In genomic region chr17:76867578-76868175, GRCh38 we compare ENCODE assay signal across 8 cellular contexts. TPM values are rescaled to one million over a fixed set of nuclear protein-coding genes. Genes with fewer than 3 reads are reported as not detected.
DNase-seq lines count a peak whose midpoint lies in the region; ATAC-seq and TF ChIP-seq lines count a peak whose summit lies in the region.

No MANE protein-coding gene starts in this region.

- no peaks in the 10 kb centered on the region for H3K36me3 ChIP-seq in Peyer's patch

- no peak for TF ChIP-seq CTCF in fibroblast of the aortic adventitia (IDR thresholded peaks at IDR 0.05; ENCODE audit: insufficient read depth, low read length)
- no peak for TF ChIP-seq CTCF in Peyer's patch (IDR thresholded peaks at IDR 0.05)
- TF ChIP-seq CTCF in lower leg skin (IDR thresholded peaks at IDR 0.05), result no peak

- H3K27ac ChIP-seq in Peyer's patch, result no peak overlapping the region

- H3K27me3 ChIP-seq in Peyer's patch, result peaks cover 0 to 22% of the 10 kb centered on the region in 2 donors

- TF ChIP-seq POLR2A in Peyer's patch (IDR thresholded peaks at IDR 0.05) (no peak), lower leg skin (IDR thresholded peaks at IDR 0.05) (no peak)

- H3K9me3 Mint-ChIP-seq in activated CD4-positive, alpha-beta T cell treated with anti-CD3 and anti-CD28 coated beads, Interleukin-2, amount 10 ng/mL, durations not matched to agents 7 days and 5 days, result no peaks in the 10 kb centered on the region
- H3K9me3 Mint-ChIP-seq in T-cell, result no peaks in the 10 kb centered on the region

- ATAC-seq in T-cell (replicated peaks in 1 of 4), result no peak

- H3K27ac Mint-ChIP-seq in activated CD4-positive, alpha-beta T cell treated with anti-CD3 and anti-CD28 coated beads, Interleukin-2, amount 10 ng/mL, durations not matched to agents 7 days and 5 days, result no peak overlapping the region
- H3K27ac Mint-ChIP-seq in T-cell, result no peak overlapping the region

- POLR2A ChIA-PET in activated CD4-positive, alpha-beta T cell treated with anti-CD3 and anti-CD28 coated beads, Interleukin-2, amount 10 ng/mL, durations not matched to agents 7 days and 5 days (lab: Charles Lee), result no interaction called here
- POLR2A ChIA-PET in T-cell (lab: Charles Lee), result no interaction called here

- 26 to 28% methylated on average over 17 to 20 of the region's 20 CpGs for WGBS in lower leg skin, 2 donors

- peak overlapping the region; percentile 61 for H3K4me3 Mint-ChIP-seq in activated CD4-positive, alpha-beta T cell treated with anti-CD3 and anti-CD28 coated beads, Interleukin-2, amount 10 ng/mL, durations not matched to agents 7 days and 5 days
- peak overlapping the region; percentile 75 to 79 (median 78) for H3K4me3 Mint-ChIP-seq in T-cell

- peak overlapping the region; percentile 33 for H3K4me3 ChIP-seq in fibroblast of the aortic adventitia (ENCODE audit: low read depth, low read length)
- peak overlapping the region in 2 of 4 donors; percentile 44 to 51 for H3K4me3 ChIP-seq in Peyer's patch
- H3K4me3 ChIP-seq in lower leg skin (ENCODE audit: low read depth, poor library complexity, severe bottlenecking), result no peak overlapping the region

- CTCF ChIA-PET in activated CD4-positive, alpha-beta T cell treated with anti-CD3 and anti-CD28 coated beads, Interleukin-2, amount 10 ng/mL, durations not matched to agents 7 days and 5 days (lab: Charles Lee), result interaction anchor here (0.5 to 3.1 kb wide), 28 partner anchors 10 to 515 kb away, joined by 3 to 32 read pairs (median 4); no protein-coding TSS in a partner anchor
- CTCF ChIA-PET in T-cell (lab: Charles Lee), result interaction anchor here (0.5 to 1.7 kb wide), 5 partner anchors 189 to 1959 kb away, joined by 3 to 30 read pairs (median 3); no protein-coding TSS in a partner anchor

- no peak for DNase-seq in activated CD4-positive, alpha-beta T cell treated with anti-CD3 and anti-CD28 coated beads, Interleukin-2, amount 10 ng/mL, durations not matched to agents 7 days and 5 days
- DNase-seq in activated CD4-positive, alpha-beta T cell treated with anti-CD3 and anti-CD28 coated beads for 48 hours, result no peak
- DNase-seq in T-cell (peak in 3 of 34 experiments; percentile 2 to 8 (median 5)), fibroblast of the aortic adventitia (ENCODE audit: low read depth) (peak; percentile 43), smooth muscle cell of the brain vasculature (ENCODE audit: low read depth, low spot score) (peak; percentile 7), Peyer's patch (no peak), lower leg skin (ENCODE audit: low spot score in 2 of 2) (no peak), mesenteric fat pad (ENCODE audit: low spot score) (no peak)

- intact Hi-C loops in lower leg skin (cut with DNase I; ENCODE audit: low total_unique reads), result loop anchor here (5.0 to 10.0 kb wide), 2 partner anchors 190 to 377 kb away; no protein-coding TSS in a partner anchor

- H3K27me3 Mint-ChIP-seq in activated CD4-positive, alpha-beta T cell treated with anti-CD3 and anti-CD28 coated beads, Interleukin-2, amount 10 ng/mL, durations not matched to agents 7 days and 5 days, result peaks cover 34% of the 10 kb centered on the region
- peaks cover 21 to 31% of the 10 kb centered on the region in 2 donors for H3K27me3 Mint-ChIP-seq in T-cell

- H3K4me1 ChIP-seq in Peyer's patch, result peaks cover 0 to 20% (median 10%) of the 10 kb centered on the region in 4 donors

- no peaks in the 10 kb centered on the region for H3K36me3 Mint-ChIP-seq in activated CD4-positive, alpha-beta T cell treated with anti-CD3 and anti-CD28 coated beads, Interleukin-2, amount 10 ng/mL, durations not matched to agents 7 days and 5 days (ENCODE audit: low read depth)
- H3K36me3 Mint-ChIP-seq in T-cell, result no peaks in the 10 kb centered on the region

- no peaks in the 10 kb centered on the region for H3K9me3 ChIP-seq in Peyer's patch

- peaks cover 8% of the 10 kb centered on the region for H3K4me1 Mint-ChIP-seq in activated CD4-positive, alpha-beta T cell treated with anti-CD3 and anti-CD28 coated beads, Interleukin-2, amount 10 ng/mL, durations not matched to agents 7 days and 5 days
- peaks cover 4 to 16% (median 10%) of the 10 kb centered on the region in 3 donors for H3K4me1 Mint-ChIP-seq in T-cell

RNA-seq across cellular contexts. Expression of gene MGAT5B, which starts 0.5 kb away (rescaled TPM):
- total RNA-seq in activated CD4-positive, alpha-beta T cell treated with anti-CD3 and anti-CD28 coated beads, Interleukin-2, amount 10 ng/mL, durations not matched to agents 7 days and 5 days, result under 1 TPM; 0.12 to 0.45 TPM
- total RNA-seq in T-cell, result 1 to 10 TPM in 2 of 5 donors, under 1 TPM in 3; 0.15 to 2.4 (median 0.79) TPM
- total RNA-seq in fibroblast of the aortic adventitia (ENCODE audit: low replicate concordance), result 0.18 and 0.74 TPM in 2 replicates
- total RNA-seq in Peyer's patch, result 1 to 10 TPM in 1 of 4 donors, under 1 TPM in 2, not detected in 1; 0.27 to 6.6 (median 0.47) TPM
- under 1 TPM in 2 of 4 donors, not detected in 2; 0.19 to 0.47 TPM for total RNA-seq in lower leg skin
- 1.1 TPM for total RNA-seq in mesenteric fat pad

Comparison
In these comparisons a context has a peak if more than half of its experiments do, and no peak if none do; other contexts are left out.
1. DNase-seq: peak in fibroblast of the aortic adventitia (single experiment) and smooth muscle cell of the brain vasculature (single experiment); none in activated CD4-positive, alpha-beta T cell treated with anti-CD3 and anti-CD28 coated beads, Interleukin-2, amount 10 ng/mL, durations not matched to agents 7 days and 5 days (single experiment), activated CD4-positive, alpha-beta T cell treated with anti-CD3 and anti-CD28 coated beads for 48 hours (single experiment), Peyer's patch (0 of 3), lower leg skin (0 of 2) and mesenteric fat pad (single experiment).